In genomic region chr3:43584043-43584826, GRCh38 we compare ENCODE assay signal across 1 cellular context.
TF ChIP-seq lines count a peak whose summit lies in the region.

No MANE protein-coding gene starts in this region.

TF ChIP-seq in K562, 482 proteins besides CTCF, POLR2A, EP300 and RAD21 (continued from another document and continues in another):
- peak; percentile 96 for TF ChIP-seq CXXC5 (CRISPR knock-in tag; IDR thresholded peaks at IDR 0.05)
- TF ChIP-seq ZBTB33 (CRISPR knock-in tag; IDR thresholded peaks at IDR 0.05), result peak; percentile 86
- TF ChIP-seq ZC3H11A (IDR thresholded peaks at IDR 0.05; ENCODE audit: low read depth, low read length), result no peak
- no peak for TF ChIP-seq RBM39 (optimal IDR thresholded peaks at IDR 0.05; ENCODE audit: low read depth, low read length)
- TF ChIP-seq DIDO1 (tag; IDR thresholded peaks at IDR 0.05; ENCODE audit: low read depth), result peak; percentile 94
- TF ChIP-seq SRSF9 (IDR thresholded peaks at IDR 0.05; ENCODE audit: borderline replicate concordance, low read depth, low read length), result no peak
- TF ChIP-seq OTX1 (CRISPR knock-in tag; IDR thresholded peaks at IDR 0.05), result peak; percentile 94
- peak; percentile 97 for TF ChIP-seq ZNF398 (CRISPR knock-in tag; IDR thresholded peaks at IDR 0.05)
- TF ChIP-seq GTF2A2 (tag; IDR thresholded peaks at IDR 0.05), result peak; percentile 96
- peak; percentile 89; the same call in 1 of the 2 replicates for TF ChIP-seq ZNF586 (CRISPR knock-in tag; conservative IDR thresholded peaks at IDR 0.05)
- TF ChIP-seq HNRNPK (IDR thresholded peaks at IDR 0.05; ENCODE audit: low read depth, low read length, poor library complexity, severe bottlenecking), result no peak
- TF ChIP-seq ZNF695 (CRISPR knock-in tag; IDR thresholded peaks at IDR 0.05), result peak; percentile 87
- TF ChIP-seq CREB3 (tag; conservative IDR thresholded peaks at IDR 0.05; ENCODE audit: low read depth), result peak; percentile 100
- TF ChIP-seq ATF1 (CRISPR knock-in tag; IDR thresholded peaks at IDR 0.05), result no peak
- peak; percentile 83 for TF ChIP-seq ATF1 (tag; IDR thresholded peaks at IDR 0.05)
- peak; percentile 77 for TF ChIP-seq SNAPC5 (CRISPR knock-in tag; IDR thresholded peaks at IDR 0.05)
- TF ChIP-seq HOXB6 (CRISPR knock-in tag; IDR thresholded peaks at IDR 0.05; ENCODE audit: borderline replicate concordance), result peak; percentile 19; the same call in 1 of the 2 replicates
- TF ChIP-seq THRAP3 (IDR thresholded peaks at IDR 0.05; ENCODE audit: borderline replicate concordance), result 0 out of 2 replicates have a peak, but pooled peaks have one; percentile 40
- peak; percentile 93 for TF ChIP-seq MAFK (IDR thresholded peaks at IDR 0.05; ENCODE audit: low read length)
- TF ChIP-seq MNT (conservative IDR thresholded peaks at IDR 0.05), result no peak; a peak in 2 of 4 replicates
- peak in 1 of 3 experiments; percentile 69 for TF ChIP-seq YY1 (IDR thresholded peaks at IDR 0.05; ENCODE audit: borderline replicate concordance in 1 of 3, control insufficient read depth in 1 of 3, extremely low read depth in 1 of 3, insufficient read depth in 3 of 3, insufficient read length in 1 of 3, insufficient replicate concordance in 2 of 3, low read depth in 1 of 3, low read length in 2 of 3)
- TF ChIP-seq ZBTB17 (CRISPR knock-in tag; IDR thresholded peaks at IDR 0.05), result peak; percentile 97
- no peak for TF ChIP-seq BRF1 (IDR thresholded peaks at IDR 0.05; ENCODE audit: borderline replicate concordance, extremely low read depth, insufficient read length)
- peak; percentile 97 for TF ChIP-seq HBP1 (CRISPR knock-in tag; IDR thresholded peaks at IDR 0.05)
- TF ChIP-seq MEIS2 (IDR thresholded peaks at IDR 0.05; ENCODE audit: partially characterized antibody), result no peak
- TF ChIP-seq ZFP91 (CRISPR knock-in tag; IDR thresholded peaks at IDR 0.05), result no peak
- TF ChIP-seq RFX7 (CRISPR knock-in tag; IDR thresholded peaks at IDR 0.05), result peak; percentile 76; the same call in 1 of the 2 replicates
- peak; percentile 93 for TF ChIP-seq ZNF79 (CRISPR knock-in tag; IDR thresholded peaks at IDR 0.05; ENCODE audit: low read depth)
- peak; percentile 47; the same call in 1 of the 2 replicates for TF ChIP-seq MTA2 (IDR thresholded peaks at IDR 0.05; ENCODE audit: low read depth)
- no peak for TF ChIP-seq PCBP1 (IDR thresholded peaks at IDR 0.05; ENCODE audit: low read depth, low read length, poor library complexity, severe bottlenecking)
- no peak for TF ChIP-seq MCM2 (IDR thresholded peaks at IDR 0.05; ENCODE audit: low read depth)
- peak; percentile 95 for TF ChIP-seq ZNF445 (CRISPR knock-in tag; IDR thresholded peaks at IDR 0.05; ENCODE audit: low read depth)
- TF ChIP-seq ZNF644 (tag; IDR thresholded peaks at IDR 0.05; ENCODE audit: low read depth), result peak; percentile 99
- peak; percentile 98 for TF ChIP-seq ZNF165 (CRISPR knock-in tag; IDR thresholded peaks at IDR 0.05; ENCODE audit: borderline replicate concordance)
- peak; percentile 98 for TF ChIP-seq NFE2L1 (tag; IDR thresholded peaks at IDR 0.05; ENCODE audit: borderline replicate concordance, low read depth)
- TF ChIP-seq CLOCK (CRISPR knock-in tag; IDR thresholded peaks at IDR 0.05; ENCODE audit: borderline replicate concordance), result peak; percentile 89
- no peak for TF ChIP-seq IRF1 (CRISPR knock-in tag; IDR thresholded peaks at IDR 0.05; ENCODE audit: borderline replicate concordance)
- peak; percentile 98 for TF ChIP-seq PTTG1 (tag; IDR thresholded peaks at IDR 0.05; ENCODE audit: low read depth)
- no peak for TF ChIP-seq TAF15 (IDR thresholded peaks at IDR 0.05; ENCODE audit: low read depth, low read length)
- TF ChIP-seq PHTF2 (CRISPR knock-in tag; IDR thresholded peaks at IDR 0.05), result peak; percentile 91; the same call in 1 of the 2 replicates
- peak; percentile 97 for TF ChIP-seq NFXL1 (CRISPR knock-in tag; IDR thresholded peaks at IDR 0.05)
- TF ChIP-seq NR1H2 (CRISPR knock-in tag; IDR thresholded peaks at IDR 0.05), result no peak
- TF ChIP-seq DPF2 (IDR thresholded peaks at IDR 0.05), result peak; percentile 86
- TF ChIP-seq ETV6 (IDR thresholded peaks at IDR 0.05; ENCODE audit: borderline replicate concordance in 1 of 2, low read depth in 2 of 2, low read length in 1 of 2), result no peak
- no peak for TF ChIP-seq ETV6 (CRISPR knock-in tag; IDR thresholded peaks at IDR 0.05; ENCODE audit: borderline replicate concordance)
- peak; percentile 99 for TF ChIP-seq ZNF584 (CRISPR knock-in tag; IDR thresholded peaks at IDR 0.05; ENCODE audit: low read depth)
- peak in 1 of 2 experiments; percentile 29; a peak in 1 of 4 replicates for TF ChIP-seq TRIM24 (IDR thresholded peaks at IDR 0.05)
- peak; percentile 98; the same call in 1 of the 2 replicates for TF ChIP-seq ZBTB26 (CRISPR knock-in tag; IDR thresholded peaks at IDR 0.05)
- peak; percentile 99 for TF ChIP-seq ZNF175 (CRISPR knock-in tag; IDR thresholded peaks at IDR 0.05; ENCODE audit: low read depth)
- peak; percentile 89 for TF ChIP-seq ZNF699 (CRISPR knock-in tag; IDR thresholded peaks at IDR 0.05; ENCODE audit: insufficient replicate concordance)
- TF ChIP-seq TAL1 (IDR thresholded peaks at IDR 0.05), result no peak
- no peak for TF ChIP-seq SFPQ (IDR thresholded peaks at IDR 0.05; ENCODE audit: low read depth, low read length)
